Comparison of ENCODE assay signal across 8 cellular contexts in genomic region chr17:4966844-4967538, GRCh38. TPM values are rescaled to one million over a fixed set of nuclear protein-coding genes. Genes with fewer than 3 reads are reported as not detected.
DNase-seq lines count a peak whose midpoint lies in the region; TF ChIP-seq lines count a peak whose summit lies in the region.

No MANE protein-coding gene starts in this region.

- H3K36me3 ChIP-seq in SJCRH30, result no peaks in the 10 kb centered on the region
- H3K36me3 ChIP-seq in osteoblast (ENCODE audit: insufficient read depth, low read length), result peaks cover 14% of the 10 kb centered on the region
- H3K36me3 ChIP-seq in thymus (ENCODE audit: control insufficient read depth, insufficient read depth), result peaks cover 10% of the 10 kb centered on the region

- peak overlapping the region; percentile 27 for H2AFZ ChIP-seq in osteoblast (ENCODE audit: low read length)

- H3K4me2 ChIP-seq in osteoblast (ENCODE audit: insufficient read depth, low read length), result peak overlapping the region; percentile 90

- H3K9me3 ChIP-seq in SJCRH30 (replicated peaks) (no peaks in the 10 kb centered on the region), osteoblast (ENCODE audit: low read depth, low read length) (no peaks in the 10 kb centered on the region), thymus (ENCODE audit: control insufficient read depth) (no peaks in the 10 kb centered on the region)

- peaks cover 35% of the 10 kb centered on the region for H3K4me1 Mint-ChIP-seq in activated naive CD8-positive, alpha-beta T cell treated with anti-CD3 and anti-CD28 coated beads for 36 hours

- H3K79me2 ChIP-seq in osteoblast (ENCODE audit: insufficient read depth, low read length), result peaks cover 17% of the 10 kb centered on the region

- H3K9me3 Mint-ChIP-seq in activated naive CD8-positive, alpha-beta T cell treated with anti-CD3 and anti-CD28 coated beads for 36 hours, result peaks cover 1% of the 10 kb centered on the region

- H3K27me3 ChIP-seq in SJCRH30, result no peaks in the 10 kb centered on the region
- H3K27me3 ChIP-seq in osteoblast (ENCODE audit: insufficient read depth, low read length), result no peaks in the 10 kb centered on the region
- no peaks in the 10 kb centered on the region for H3K27me3 ChIP-seq in thymus (ENCODE audit: control insufficient read depth, insufficient read depth)

- H3K4me3 Mint-ChIP-seq in activated naive CD8-positive, alpha-beta T cell treated with anti-CD3 and anti-CD28 coated beads for 36 hours, result no peak overlapping the region

- peaks cover 8% of the 10 kb centered on the region for H3K27me3 Mint-ChIP-seq in activated naive CD8-positive, alpha-beta T cell treated with anti-CD3 and anti-CD28 coated beads for 36 hours

- H3K4me3 ChIP-seq in GM08714 (ENCODE audit: low read length) (peak overlapping the region; percentile 77), HFF-Myc (replicated peaks; ENCODE audit: low read depth, low read length) (peak overlapping the region; percentile 62), SJCRH30 (peak overlapping the region; percentile 75), osteoblast (ENCODE audit: insufficient read depth, low read length) (peak overlapping the region; percentile 89), thymus (ENCODE audit: low read length) (peak overlapping the region; percentile 66)

- no peak for TF ChIP-seq CTCF in HFF-Myc (IDR thresholded peaks at IDR 0.05; ENCODE audit: low read depth, low read length, missing control alignments)
- TF ChIP-seq CTCF in osteoblast (IDR thresholded peaks at IDR 0.05; ENCODE audit: extremely low read depth, low read depth, low read length), result no peak

- peaks cover 18% of the 10 kb centered on the region for H3K36me3 Mint-ChIP-seq in activated naive CD8-positive, alpha-beta T cell treated with anti-CD3 and anti-CD28 coated beads for 36 hours

- peak overlapping the region; percentile 83 for H3K27ac ChIP-seq in SJCRH30
- H3K27ac ChIP-seq in osteoblast (ENCODE audit: low read depth, low read length), result peak overlapping the region; percentile 96
- peak overlapping the region; percentile 85 for H3K27ac ChIP-seq in thymus (ENCODE audit: low read depth)

- H4K20me1 ChIP-seq in osteoblast (ENCODE audit: insufficient read depth, low read length), result no peaks in the 10 kb centered on the region

- no peaks in the 10 kb centered on the region for H3K4me1 ChIP-seq in SJCRH30
- H3K4me1 ChIP-seq in osteoblast (ENCODE audit: insufficient read depth, low read length), result peaks cover 34% of the 10 kb centered on the region
- peaks cover 11% of the 10 kb centered on the region for H3K4me1 ChIP-seq in thymus (ENCODE audit: control insufficient read depth, insufficient read depth, low read length)

- WGBS in thymus, result under 1% methylated on average over 42 of the region's 42 CpGs

- DNase-seq in HFF-Myc (ENCODE audit: extremely low read depth, low read depth), result peak; percentile 100
- peak; percentile 100 for DNase-seq in MV-4-11 (lab: John Stamatoyannopoulos, UW)
- peak; percentile 97 for DNase-seq in SJCRH30
- peak; percentile 94 for DNase-seq in activated naive CD8-positive, alpha-beta T cell treated with anti-CD3 and anti-CD28 coated beads for 36 hours
- peak; percentile 96 to 100 (median 99) for DNase-seq in head of caudate nucleus
- DNase-seq in osteoblast (ENCODE audit: insufficient read length, low spot score, missing footprints), result peak; percentile 99

- no peak overlapping the region for H3K27ac Mint-ChIP-seq in activated naive CD8-positive, alpha-beta T cell treated with anti-CD3 and anti-CD28 coated beads for 36 hours

- intact Hi-C loops in head of caudate nucleus (cut with DNase I), result loop anchor here (2.0 kb wide), 1 partner anchor 18 kb away; the partner anchor contains the start of gene PFN1

RNA-seq across cellular contexts. Expression of gene SPAG7, which starts 0.6 kb away (rescaled TPM):
- total RNA-seq in SJCRH30 (2014; rRNA removed; shearing (Covaris generic)), result 36.8 and 39.1 TPM in 2 replicates
- 10 to 100 TPM; 62.2 to 63.6 TPM for total RNA-seq in activated naive CD8-positive, alpha-beta T cell treated with anti-CD3 and anti-CD28 coated beads for 36 hours
- 34.0 and 39.8 TPM in 2 replicates for total RNA-seq in osteoblast
- 98.8 TPM for polyA plus RNA-seq in thymus

RNA-seq across cellular contexts. Expression of gene ENO3, which starts 16.1 kb away (rescaled TPM):
- 124 and 129 TPM in 2 replicates for total RNA-seq in SJCRH30 (2014; rRNA removed; shearing (Covaris generic))
- 10 to 100 TPM; 27.8 to 30.7 TPM for total RNA-seq in activated naive CD8-positive, alpha-beta T cell treated with anti-CD3 and anti-CD28 coated beads for 36 hours
- 2.9 TPM in 2 replicates for total RNA-seq in osteoblast
- polyA plus RNA-seq in thymus, result 25.7 TPM

RNA-seq across cellular contexts. Expression of gene PFN1, which starts 18.7 kb away (rescaled TPM):
- total RNA-seq in SJCRH30 (2014; rRNA removed; shearing (Covaris generic)), result 1,061 and 1,115 TPM in 2 replicates
- 1,000 to 10,000 TPM; 1,791 to 1,802 TPM for total RNA-seq in activated naive CD8-positive, alpha-beta T cell treated with anti-CD3 and anti-CD28 coated beads for 36 hours
- total RNA-seq in osteoblast, result 347 and 425 TPM in 2 replicates
- polyA plus RNA-seq in thymus, result 727 TPM

RNA-seq across cellular contexts. Expression of gene CAMTA2, which starts 20.5 kb away (rescaled TPM):
- 3.7 and 3.9 TPM in 2 replicates for total RNA-seq in SJCRH30 (2014; rRNA removed; shearing (Covaris generic))
- 100 to 1,000 TPM; 107 to 108 TPM for total RNA-seq in activated naive CD8-positive, alpha-beta T cell treated with anti-CD3 and anti-CD28 coated beads for 36 hours
- total RNA-seq in osteoblast, result 14.7 and 19.2 TPM in 2 replicates
- 51.5 TPM for polyA plus RNA-seq in thymus

RNA-seq across cellular contexts. Expression of gene RNF167, which starts 26.9 kb away (rescaled TPM):
- total RNA-seq in SJCRH30 (2014; rRNA removed; shearing (Covaris generic)), result 35.7 and 38.7 TPM in 2 replicates
- 100 to 1,000 TPM; 165 to 166 TPM for total RNA-seq in activated naive CD8-positive, alpha-beta T cell treated with anti-CD3 and anti-CD28 coated beads for 36 hours
- 25.3 and 26.5 TPM in 2 replicates for total RNA-seq in osteoblast
- polyA plus RNA-seq in thymus, result 189 TPM

Comparison
In these comparisons a context has a peak if more than half of its experiments do, and no peak if none do; other contexts are left out.
1. Peak in every context shown above with its lines: DNase-seq, H3K4me3 ChIP-seq and H3K27ac ChIP-seq.